17 cellular contexts compared by ENCODE assay signal in the genomic region with DNA sequence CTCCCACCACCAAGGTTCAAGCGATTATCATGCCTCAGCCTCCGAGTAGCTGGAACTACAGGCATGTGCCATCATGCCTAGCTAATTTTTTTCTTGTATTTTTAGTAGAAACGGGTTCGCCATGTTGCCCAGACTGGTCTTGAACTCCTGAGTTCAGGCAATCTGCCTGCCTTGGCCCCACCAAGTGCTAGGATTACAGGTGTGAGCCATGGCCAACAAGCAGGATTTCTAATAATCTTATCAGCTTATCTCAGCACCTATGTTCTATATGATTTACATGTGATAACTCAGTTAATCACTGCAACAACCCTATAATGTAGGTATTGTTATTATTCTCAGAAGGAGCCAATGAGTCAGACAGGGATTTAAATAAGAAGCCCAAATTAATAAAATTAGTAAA.
DNase-seq lines count a peak whose midpoint lies in the region; ATAC-seq and TF ChIP-seq lines count a peak whose summit lies in the region.
"Had no signal": no experiment of that assay in that cellular context is flagged by ENCODE, and none has a peak within 500 bp of the region (broad histone marks: within the 10 kb centered on the region; RNA-seq: fewer than 3 reads in every experiment).

No MANE protein-coding gene starts in this region.

- H3K27me3 ChIP-seq in CD4-positive, alpha-beta T cell (ENCODE audit: control insufficient read depth, insufficient read depth, low read length): no peaks in the 10 kb centered on the region
- H3K27me3 ChIP-seq in GM23338 (ENCODE audit: insufficient read depth): no peaks in the 10 kb centered on the region
- H3K27me3 ChIP-seq in WERI-Rb-1 (ENCODE audit: insufficient read depth, low read depth, severe bottlenecking): no peaks in the 10 kb centered on the region
- H3K27me3 ChIP-seq in Peyer's patch: no peaks in the 10 kb centered on the region

- H3K36me3 Mint-ChIP-seq in CD4-positive, alpha-beta T cell (ENCODE audit: low read depth): peaks cover 79% of the 10 kb centered on the region
- H3K36me3 Mint-ChIP-seq in GM23338 (ENCODE audit: low read depth): peaks cover 45% of the 10 kb centered on the region
- H3K36me3 Mint-ChIP-seq in naive B cell: peaks cover 28 to 45% of the 10 kb centered on the region in 2 donors

- H3K4me3 ChIP-seq in GM23338: no peak overlapping the region
- H3K4me3 ChIP-seq in WERI-Rb-1 (ENCODE audit: low read depth, low read length): no peak overlapping the region
- H3K4me3 ChIP-seq in Peyer's patch: no peak overlapping the region

- no peak for TF ChIP-seq POLR2A in Peyer's patch (IDR thresholded peaks at IDR 0.05)

- no peaks in the 10 kb centered on the region for H3K79me2 ChIP-seq in GM23338 (replicated peaks; ENCODE audit: insufficient read depth)

- no peak overlapping the region for H3K4me2 ChIP-seq in GM23338

- no peak for DNase-seq in CD4-positive, alpha-beta T cell
- DNase-seq in GM23338 (ENCODE audit: low spot score) (no peak), WERI-Rb-1 (peak; percentile 54), naive B cell (no peak), NCI-H510A treated with DMSO at 0.1 percent for 48 hours (lab: John Stamatoyannopoulos, UW) (no peak), Peyer's patch (no peak), cerebellum (ENCODE audit: low spot score) (no peak)
- no peak for DNase-seq in stimulated activated naive CD4-positive, alpha-beta T cell treated with Interleukin-2 at 50 U/mL for 16 hours (lab: John Stamatoyannopoulos, UW)
- DNase-seq: C1 segment of cervical spinal cord; CD4-positive, alpha-beta memory T cell; COR-L47; DMS153; DMS79 treated with DMSO at 0.1 percent for 48 hours; EL; HCEC 1CT; HFFc6 had no signal

- no peaks in the 10 kb centered on the region for H3K9me3 ChIP-seq in CD4-positive, alpha-beta T cell (ENCODE audit: control insufficient read depth, low read length)
- H3K9me3 ChIP-seq in WERI-Rb-1 (ENCODE audit: severe bottlenecking): no peaks in the 10 kb centered on the region
- no peaks in the 10 kb centered on the region for H3K9me3 ChIP-seq in Peyer's patch

- H3K27ac ChIP-seq in CD4-positive, alpha-beta T cell (ENCODE audit: low read depth, low read length): no peak overlapping the region
- peak overlapping the region; percentile 20; the same call in 1 of the 2 replicates for H3K27ac ChIP-seq in GM23338 (ENCODE audit: low read depth)
- no peak overlapping the region for H3K27ac ChIP-seq in WERI-Rb-1
- H3K27ac ChIP-seq in Peyer's patch: no peak overlapping the region

- no peak for TF ChIP-seq CTCF in CD4-positive, alpha-beta T cell (IDR thresholded peaks at IDR 0.05)
- TF ChIP-seq CTCF in GM23338 (conservative IDR thresholded peaks at IDR 0.05; ENCODE audit: low read depth in 2 of 2) (no peak), WERI-Rb-1 (IDR thresholded peaks at IDR 0.05; ENCODE audit: low read depth, low read length) (no peak), Peyer's patch (IDR thresholded peaks at IDR 0.05) (no peak)

- intact Hi-C loops in CD4-positive, alpha-beta T cell (cut with DNase I, micrococcal nuclease): no loop called here

- peak overlapping the region; percentile 4 for H3K27ac Mint-ChIP-seq in CD4-positive, alpha-beta T cell
- no peak overlapping the region for H3K27ac Mint-ChIP-seq in GM23338
- H3K27ac Mint-ChIP-seq in naive B cell: peak overlapping the region in 4 of 6 donors; percentile 17 to 76 (median 36)
- H3K27ac Mint-ChIP-seq: B cell, HFFc6 had no signal

- H3K36me3 ChIP-seq in GM23338 (ENCODE audit: insufficient read depth): peaks cover 18% of the 10 kb centered on the region; the same call in 1 of the 2 replicates
- H3K36me3 ChIP-seq in WERI-Rb-1: peaks cover 31% of the 10 kb centered on the region
- peaks cover 0 to 59% (median 0%) of the 10 kb centered on the region in 3 donors for H3K36me3 ChIP-seq in Peyer's patch

- no peaks in the 10 kb centered on the region for H4K20me1 ChIP-seq in GM23338 (replicated peaks; ENCODE audit: insufficient read depth)

- H2AFZ ChIP-seq in GM23338: no peak overlapping the region

- peaks cover 13% of the 10 kb centered on the region for H3K4me1 Mint-ChIP-seq in CD4-positive, alpha-beta T cell (ENCODE audit: low read depth)
- H3K4me1 Mint-ChIP-seq in GM23338 (no peaks in the 10 kb centered on the region), naive B cell (peaks cover 0 to 16% (median 7%) of the 10 kb centered on the region in 3 donors)
- H3K4me1 Mint-ChIP-seq: B cell had no signal

- no peaks in the 10 kb centered on the region for H3K9me2 ChIP-seq in GM23338 (ENCODE audit: insufficient read depth)

- POLR2A ChIA-PET in CD4-positive, alpha-beta T cell (lab: Charles Lee): interaction anchor here (0.7 to 1.2 kb wide), 3 partner anchors 13 to 137 kb away, joined by 3 read pairs; no protein-coding TSS in a partner anchor

- H3K4me3 Mint-ChIP-seq in CD4-positive, alpha-beta T cell: no peak overlapping the region
- H3K4me3 Mint-ChIP-seq in GM23338: no peak overlapping the region
- H3K4me3 Mint-ChIP-seq in naive B cell: no peak overlapping the region
- H3K4me3 Mint-ChIP-seq: B cell; CD4-positive, alpha-beta memory T cell; HFFc6 had no signal

- no peaks in the 10 kb centered on the region for H3F3A ChIP-seq in GM23338 (replicated peaks; ENCODE audit: low read depth)

- ATAC-seq in CD4-positive, alpha-beta T cell (ENCODE audit: poor library complexity): no peak
- ATAC-seq in GM23338 (no peak), naive B cell (ENCODE audit: low read depth in 2 of 2) (no peak)

- H3K4me1 ChIP-seq in GM23338 (ENCODE audit: insufficient read depth): no peaks in the 10 kb centered on the region
- H3K4me1 ChIP-seq in Peyer's patch: no peaks in the 10 kb centered on the region

- H3K9me3 Mint-ChIP-seq in CD4-positive, alpha-beta T cell: no peaks in the 10 kb centered on the region
- no peaks in the 10 kb centered on the region for H3K9me3 Mint-ChIP-seq in GM23338
- no peaks in the 10 kb centered on the region for H3K9me3 Mint-ChIP-seq in naive B cell
- H3K9me3 Mint-ChIP-seq: CD4-positive, alpha-beta memory T cell; HFFc6 had no signal

- H3K27me3 Mint-ChIP-seq in CD4-positive, alpha-beta T cell: no peaks in the 10 kb centered on the region
- H3K27me3 Mint-ChIP-seq in GM23338 (ENCODE audit: insufficient read depth, low read depth, poor library complexity) (peaks cover 3% of the 10 kb centered on the region), naive B cell (no peaks in the 10 kb centered on the region)
- H3K27me3 Mint-ChIP-seq: B cell; CD4-positive, alpha-beta memory T cell had no signal

- CTCF ChIA-PET in CD4-positive, alpha-beta T cell (lab: Charles Lee): interaction anchor here (1.1 kb wide), 1 partner anchor 77 kb away, joined by 3 read pairs; no protein-coding TSS in a partner anchor

TF ChIP-seq in GM23338, 12 proteins besides CTCF, POLR2A, EP300 and RAD21:
- no peak for TF ChIP-seq NANOG (IDR thresholded peaks at IDR 0.05; ENCODE audit: borderline replicate concordance)
- TF ChIP-seq CREB1 (CRISPR knock-in tag; IDR thresholded peaks at IDR 0.05; ENCODE audit: low read depth): no peak
- TF ChIP-seq EZH2phosphoT487 (IDR thresholded peaks at IDR 0.05; ENCODE audit: unreplicated experiment): no peak
- TF ChIP-seq EZH2 (IDR thresholded peaks at IDR 0.05; ENCODE audit: low read depth, unreplicated experiment): no peak
- TF ChIP-seq, protein P1, sequence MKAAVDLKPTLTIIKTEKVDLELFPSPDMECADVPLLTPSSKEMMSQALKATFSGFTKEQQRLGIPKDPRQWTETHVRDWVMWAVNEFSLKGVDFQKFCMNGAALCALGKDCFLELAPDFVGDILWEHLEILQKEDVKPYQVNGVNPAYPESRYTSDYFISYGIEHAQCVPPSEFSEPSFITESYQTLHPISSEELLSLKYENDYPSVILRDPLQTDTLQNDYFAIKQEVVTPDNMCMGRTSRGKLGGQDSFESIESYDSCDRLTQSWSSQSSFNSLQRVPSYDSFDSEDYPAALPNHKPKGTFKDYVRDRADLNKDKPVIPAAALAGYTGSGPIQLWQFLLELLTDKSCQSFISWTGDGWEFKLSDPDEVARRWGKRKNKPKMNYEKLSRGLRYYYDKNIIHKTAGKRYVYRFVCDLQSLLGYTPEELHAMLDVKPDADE (IDR thresholded peaks at IDR 0.05): no peak
